29 cellular contexts compared by ENCODE assay signal in genomic region chr2:104784264-104784663, GRCh38.
"Had no signal": no experiment of that assay in that cellular context is flagged by ENCODE, and none has a peak within 500 bp of the region (broad histone marks: within the 10 kb centered on the region; RNA-seq: fewer than 3 reads in every experiment).

No MANE protein-coding gene starts in this region.

- H3K79me2 ChIP-seq: parathyroid adenoma had no signal

- H3K9me3 Mint-ChIP-seq: naive B cell; naive thymus-derived CD8-positive, alpha-beta T cell; natural killer cell treated with Interleukin-12 subunit alpha and Interleukin-12 subunit beta and Interleukin-15 and Interleukin-18, amount 100 ng/mL, for 72 hours; stimulated activated effector memory CD8-positive, alpha-beta T cell treated with anti-CD3 and anti-CD28 coated beads, Interleukin-12 subunit alpha, Interleukin-12 subunit beta, amount 100 ng/mL, for 72 hours had no signal

- H3K27me3 ChIP-seq: ovary, right lobe of liver, sigmoid colon, thyroid gland, upper lobe of left lung, uterus had no signal

- H3K9ac ChIP-seq: parathyroid adenoma had no signal

- H3K27ac ChIP-seq: neutrophil, ovary, parathyroid adenoma, psoas muscle, right lobe of liver, sigmoid colon, stomach, thoracic aorta, thyroid gland, tibial nerve, upper lobe of left lung, uterus had no signal

- H3K27ac Mint-ChIP-seq: naive B cell; naive thymus-derived CD8-positive, alpha-beta T cell; natural killer cell treated with Interleukin-12 subunit alpha and Interleukin-12 subunit beta and Interleukin-15 and Interleukin-18, amount 100 ng/mL, for 72 hours; nephron progenitor cell; stimulated activated effector memory CD8-positive, alpha-beta T cell treated with anti-CD3 and anti-CD28 coated beads, Interleukin-12 subunit alpha, Interleukin-12 subunit beta, amount 100 ng/mL, for 72 hours; stimulated activated naive B cell treated with anti-CD40 and anti-IgM and Interleukin-4, amounts not matched to agents 10 μg/mL and 1 μg/mL and 100 μg/mL, for 72 hours had no signal

- FAIRE-seq: small intestine had no signal

- DNase-seq: naive B cell; naive thymus-derived CD8-positive, alpha-beta T cell; nephron progenitor cell; nucleus accumbens; ovary; posterior cingulate gyrus; psoas muscle; right cardiac atrium; right lobe of liver; sigmoid colon; small intestine; stimulated activated CD4-positive, alpha-beta T cell treated with anti-CD3 and anti-CD28 coated beads, Interleukin-15, amount 100 ng/mL, for 24 hours; stimulated activated CD4-positive, alpha-beta T cell treated with anti-CD3 and anti-CD28 coated beads, Interleukin-2, amount 100 ng/mL, for 24 hours; stimulated activated CD4-positive, alpha-beta T cell treated with anti-CD3 and anti-CD28 coated beads, Interleukin-2, amount 100 ng/mL, for 48 hours; stimulated activated CD4-positive, alpha-beta T cell treated with anti-CD3 and anti-CD28 coated beads, Interleukin-4, amount 100 ng/mL, for 24 hours; stimulated activated naive B cell treated with anti-CD40 and anti-IgM and Interleukin-4, amounts not matched to agents 10 μg/mL and 1 μg/mL and 100 μg/mL, for 72 hours; stimulated activated naive CD4-positive, alpha-beta T cell treated with Interleukin-2 at 50 U/mL for 16 hours; stomach; thyroid gland; trophoblast cell; upper lobe of left lung; uterus had no signal

- H3K36me3 ChIP-seq: neutrophil, ovary, right lobe of liver, sigmoid colon, stomach, thoracic aorta, thyroid gland, tibial nerve, upper lobe of left lung, uterus had no signal

- H3K4me1 Mint-ChIP-seq: stimulated activated effector memory CD8-positive, alpha-beta T cell treated with anti-CD3 and anti-CD28 coated beads, Interleukin-12 subunit alpha, Interleukin-12 subunit beta, amount 100 ng/mL, for 72 hours; stimulated activated naive B cell treated with anti-CD40 and anti-IgM and Interleukin-4, amounts not matched to agents 10 μg/mL and 1 μg/mL and 100 μg/mL, for 72 hours had no signal

- H2AFZ ChIP-seq: parathyroid adenoma had no signal

- H3K4me1 ChIP-seq: parathyroid adenoma, psoas muscle, right lobe of liver, sigmoid colon, stomach, thyroid gland, tibial nerve, upper lobe of left lung, uterus had no signal

- H3K4me3 Mint-ChIP-seq: naive B cell; naive thymus-derived CD8-positive, alpha-beta T cell; natural killer cell treated with Interleukin-12 subunit alpha and Interleukin-12 subunit beta and Interleukin-15 and Interleukin-18, amount 100 ng/mL, for 72 hours; nephron progenitor cell; neural crest cell; stimulated activated effector memory CD8-positive, alpha-beta T cell treated with anti-CD3 and anti-CD28 coated beads, Interleukin-12 subunit alpha, Interleukin-12 subunit beta, amount 100 ng/mL, for 72 hours; stimulated activated naive B cell treated with anti-CD40 and anti-IgM and Interleukin-4, amounts not matched to agents 10 μg/mL and 1 μg/mL and 100 μg/mL, for 72 hours had no signal

- H3K4me3 ChIP-seq: ovary, psoas muscle, right lobe of liver, sigmoid colon, stomach, thoracic aorta, thyroid gland, tibial nerve, upper lobe of left lung, uterus had no signal

- H3K9me3 ChIP-seq: neutrophil, ovary, psoas muscle, right lobe of liver, sigmoid colon, stomach, thoracic aorta, thyroid gland, tibial nerve, upper lobe of left lung, uterus had no signal

- H3K36me3 Mint-ChIP-seq: naive B cell; naive thymus-derived CD8-positive, alpha-beta T cell; natural killer cell treated with Interleukin-12 subunit alpha and Interleukin-12 subunit beta and Interleukin-15 and Interleukin-18, amount 100 ng/mL, for 72 hours; stimulated activated effector memory CD8-positive, alpha-beta T cell treated with anti-CD3 and anti-CD28 coated beads, Interleukin-12 subunit alpha, Interleukin-12 subunit beta, amount 100 ng/mL, for 72 hours; stimulated activated naive B cell treated with anti-CD40 and anti-IgM and Interleukin-4, amounts not matched to agents 10 μg/mL and 1 μg/mL and 100 μg/mL, for 72 hours had no signal
